10 cellular contexts compared by ENCODE assay signal in the genomic region with DNA sequence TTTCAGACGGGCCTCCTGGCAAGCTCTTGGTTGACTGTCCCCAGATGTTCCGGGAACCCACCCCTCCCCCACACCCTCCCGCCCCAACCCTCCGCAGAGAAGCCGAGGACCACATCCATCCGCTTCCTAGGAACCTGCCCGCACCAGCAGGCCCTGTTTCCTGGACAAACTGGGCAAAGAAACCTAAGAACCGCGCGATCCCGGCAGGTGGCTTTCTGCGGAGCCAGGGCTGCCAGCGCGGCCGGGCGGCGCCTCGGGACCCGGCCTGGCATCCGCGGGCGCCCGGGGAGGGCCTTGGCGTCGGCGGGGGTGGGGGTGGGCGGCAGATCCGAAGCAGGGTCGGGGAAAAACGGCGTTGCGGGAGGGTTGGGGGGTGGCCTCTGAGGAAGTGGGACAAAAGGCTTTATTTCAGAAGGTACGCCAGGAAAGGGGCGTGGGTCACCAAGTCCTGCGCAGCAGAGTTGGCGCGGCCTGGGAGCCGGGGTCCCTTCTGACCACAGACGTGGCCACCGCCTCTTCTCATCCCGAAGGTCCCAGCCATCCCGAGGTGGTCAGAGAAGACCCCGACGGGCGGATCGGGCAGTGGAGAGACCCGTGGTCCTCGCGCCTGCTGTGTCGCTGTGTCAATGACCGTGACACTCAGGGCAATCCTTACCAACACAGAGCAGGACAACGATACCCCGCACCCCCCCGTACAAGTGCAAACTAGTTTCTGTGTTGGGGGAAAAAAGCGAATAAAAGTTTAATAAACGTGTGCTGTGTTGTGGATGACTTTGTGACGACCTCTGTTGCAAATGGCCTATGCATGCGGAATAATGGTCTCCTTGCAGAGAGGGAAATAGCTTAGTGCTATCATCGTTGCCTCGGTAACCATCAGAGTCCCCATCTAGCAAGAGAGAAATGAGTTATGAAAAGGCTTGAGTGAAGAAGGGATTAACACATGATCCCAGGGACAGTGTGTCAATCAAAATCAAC. TPM values are rescaled to one million over a fixed set of nuclear protein-coding genes. Genes with fewer than 3 reads are reported as not detected.
DNase-seq lines count a peak whose midpoint lies in the region; TF ChIP-seq lines count a peak whose summit lies in the region.
"Had no signal": no experiment of that assay in that cellular context is flagged by ENCODE, and none has a peak within 500 bp of the region (broad histone marks: within the 10 kb centered on the region; RNA-seq: fewer than 3 reads in every experiment).

No MANE protein-coding gene starts in this region.

- H3K9me3 Mint-ChIP-seq in neural crest cell (no peaks in the 10 kb centered on the region), CD14-positive monocyte (peaks cover 0 to 28% (median 8%) of the 10 kb centered on the region in 7 donors)

- H3K27me3 Mint-ChIP-seq in neural crest cell (ENCODE audit: low read depth) = peaks cover 99% of the 10 kb centered on the region
- H3K27me3 Mint-ChIP-seq in CD14-positive monocyte (ENCODE audit: low read depth in 3 of 3) = peaks cover 88 to 94% (median 90%) of the 10 kb centered on the region in 3 donors

- H3K4me3 ChIP-seq in ectodermal cell (ENCODE audit: insufficient read depth, low read depth, low read length) = peak overlapping the region; percentile 22
- peak overlapping the region in 1 of 4 donors; percentile 45 for H3K4me3 ChIP-seq in adrenal gland

- no peak for TF ChIP-seq CTCF in neural crest cell (conservative IDR thresholded peaks at IDR 0.05)
- TF ChIP-seq CTCF in adrenal gland (IDR thresholded peaks at IDR 0.05) = no peak
- no peak for TF ChIP-seq CTCF in CD14-positive monocyte (IDR thresholded peaks at IDR 0.05)

- H3K4me3 Mint-ChIP-seq in neural crest cell (peak overlapping the region; percentile 50), CD14-positive monocyte (peak overlapping the region in 1 of 2 donors; percentile 77)
- H3K4me3 Mint-ChIP-seq: memory B cell had no signal

- H3K4me1 ChIP-seq in ectodermal cell (ENCODE audit: control insufficient read depth, insufficient read depth, low read length) (peaks cover 30% of the 10 kb centered on the region), adrenal gland (replicated peaks in 1 of 2) (peaks cover 0 to 24% of the 10 kb centered on the region in 2 donors)

- H3K27ac ChIP-seq in ectodermal cell (ENCODE audit: insufficient read depth, low read depth, low read length, poor library complexity, severe bottlenecking) = no peak overlapping the region
- no peak overlapping the region for H3K27ac ChIP-seq in adrenal gland

- no peak for TF ChIP-seq POLR2A in adrenal gland (IDR thresholded peaks at IDR 0.05)

- H3K27ac Mint-ChIP-seq in neural crest cell (ENCODE audit: unreplicated experiment) = no peak overlapping the region
- H3K27ac Mint-ChIP-seq in CD14-positive monocyte = no peak overlapping the region
- H3K27ac Mint-ChIP-seq: memory B cell had no signal

- H3K36me3 ChIP-seq in ectodermal cell (ENCODE audit: control insufficient read depth, insufficient read depth, low read length) = no peaks in the 10 kb centered on the region
- H3K36me3 ChIP-seq in adrenal gland (replicated peaks in 1 of 2) = no peaks in the 10 kb centered on the region

- H3K9me3 ChIP-seq in ectodermal cell (ENCODE audit: control insufficient read depth, low read length) (no peaks in the 10 kb centered on the region), adrenal gland (replicated peaks in 1 of 3) (no peaks in the 10 kb centered on the region)

- peak; percentile 13 for DNase-seq in ELF-1 (ENCODE audit: low read depth, low spot score)
- peak; percentile 32 for DNase-seq in NCI-H146 treated with DMSO at 0.1 percent for 48 hours (lab: John Stamatoyannopoulos, UW; ENCODE audit: unreplicated experiment)
- no peak for DNase-seq in neural crest cell (ENCODE audit: low read depth, low spot score)
- DNase-seq in adrenal gland = no peak
- DNase-seq in GM19240 (ENCODE audit: insufficient read length, low spot score) = no peak
- DNase-seq in CD14-positive monocyte (ENCODE audit: low spot score) = no peak
- no peak for DNase-seq in SIG-M5 treated with dmso at 0.1 percent for 504 hours (lab: John Stamatoyannopoulos, UW; ENCODE audit: unreplicated experiment)
- DNase-seq: cortex of kidney had no signal

- H3K27me3 ChIP-seq in ectodermal cell (ENCODE audit: control insufficient read depth, insufficient read depth, low read length, poor library complexity, severe bottlenecking) = peaks cover 94% of the 10 kb centered on the region
- peaks cover 65% of the 10 kb centered on the region for H3K27me3 ChIP-seq in adrenal gland

- H3K4me1 Mint-ChIP-seq in neural crest cell (peaks cover 7% of the 10 kb centered on the region), CD14-positive monocyte (peaks cover 12% of the 10 kb centered on the region)
- H3K4me1 Mint-ChIP-seq: memory B cell had no signal

- 4 to 5% methylated on average over 60 of the region's 60 CpGs for WGBS in ectodermal cell, 2 experiments
- 8 to 15% (median 9%) methylated on average over 39 to 60 of the region's 60 CpGs for WGBS in adrenal gland, 4 donors

- no peaks in the 10 kb centered on the region for H3K36me3 Mint-ChIP-seq in neural crest cell (ENCODE audit: low read depth)
- peaks cover 0 to 4% of the 10 kb centered on the region in 2 donors for H3K36me3 Mint-ChIP-seq in CD14-positive monocyte

- intact Hi-C loops in adrenal gland (cut with DNase I) = no loop called here
- intact Hi-C loops in CD14-positive monocyte (cut with micrococcal nuclease) = no loop called here

RNA-seq across cellular contexts. Expression of a gene that starts 19.5 kb away (rescaled TPM):
- 1.8 TPM for polyA plus RNA-seq in ectodermal cell (2013, experiment 1 of 4)
- 1.3 TPM for polyA plus RNA-seq in ectodermal cell (2013, experiment 2 of 4)
- 1.8 TPM for polyA plus RNA-seq in ectodermal cell (2013, experiment 3 of 4)
- 1.3 TPM for polyA plus RNA-seq in ectodermal cell (2013, experiment 4 of 4)
- total RNA-seq in neural crest cell (0.35 and 0.39 TPM in 2 replicates), adrenal gland (1 to 10 TPM; 1.8 to 7.7 (median 4.7) TPM)
- polyA plus RNA-seq in adrenal gland (10 to 100 TPM in 1 of 3 donors, 1 to 10 TPM in 2; 4.0 to 11.6 (median 5.4) TPM), CD14-positive monocyte (under 1 TPM in 1 of 2 donors, not detected in 1; 0.07 TPM)

Comparison
In these comparisons a context has a peak if more than half of its experiments do, and no peak if none do; other contexts are left out.
1. DNase-seq: peak in ELF-1 (single experiment) and NCI-H146 treated with DMSO at 0.1 percent for 48 hours (single experiment); none in neural crest cell (single experiment), adrenal gland (0 of 7), GM19240 (single experiment), CD14-positive monocyte (single experiment) and SIG-M5 treated with dmso at 0.1 percent for 504 hours (single experiment).